In the genomic region with DNA sequence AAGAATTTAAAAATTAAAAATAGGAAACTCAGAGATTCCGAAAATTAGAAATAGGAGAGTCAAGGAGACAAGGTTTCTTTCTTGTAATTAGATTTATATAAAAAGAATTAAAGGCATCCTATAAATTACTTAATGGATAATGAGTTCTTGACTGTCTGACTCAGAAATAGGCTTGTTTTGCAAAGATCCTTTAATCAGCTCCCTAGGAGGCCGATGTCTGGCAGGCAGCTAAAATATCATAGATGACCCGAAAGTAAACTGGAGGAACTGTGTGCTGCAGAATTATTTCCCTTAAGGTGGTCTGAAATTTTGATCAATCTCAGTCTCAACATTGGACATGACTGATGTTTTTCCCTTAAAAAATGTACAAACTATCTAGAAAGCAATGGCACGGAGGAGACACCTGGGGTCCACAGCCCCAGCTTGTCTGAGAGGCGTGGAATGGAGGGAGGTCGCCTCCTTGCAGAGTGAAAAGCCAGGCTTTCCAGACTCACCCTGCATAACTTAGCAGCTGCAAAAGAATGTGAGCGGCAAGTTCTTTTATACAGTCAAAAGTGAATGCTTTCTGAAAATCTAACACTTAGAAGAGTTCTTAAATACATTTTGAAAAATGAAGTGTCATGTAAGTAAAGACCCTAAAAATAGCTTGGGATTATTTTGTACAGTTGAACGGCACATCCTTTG, we compare ENCODE assay signal across 20 cellular contexts. TPM values are rescaled to one million over a fixed set of nuclear protein-coding genes. Genes with fewer than 3 reads are reported as not detected.
DNase-seq lines count a peak whose midpoint lies in the region; ATAC-seq and TF ChIP-seq lines count a peak whose summit lies in the region.
"Had no signal": no experiment of that assay in that cellular context is flagged by ENCODE, and none has a peak within 500 bp of the region (broad histone marks: within the 10 kb centered on the region; RNA-seq: fewer than 3 reads in every experiment).

No MANE protein-coding gene starts in this region.

- ATAC-seq in naive thymus-derived CD4-positive, alpha-beta T cell, result no peak
- ATAC-seq in GM18907 (IDR thresholded peaks at IDR 0.05; ENCODE audit: unreplicated experiment), result no peak
- ATAC-seq: activated CD4-positive, alpha-beta T cell treated with anti-CD3 and anti-CD28 coated beads for 36 hours; mucosa of descending colon had no signal

- in situ Hi-C loops in astrocyte of the spinal cord (cut with HindIII; ENCODE audit: low sequenced_read_pairs), result no loop called here

- CTCF ChIA-PET in naive thymus-derived CD4-positive, alpha-beta T cell (lab: Charles Lee), result no interaction called here

- peak overlapping the region; percentile 61 for H3K27ac ChIP-seq in HUES48 (ENCODE audit: low read depth, low read length)
- H3K27ac ChIP-seq in iPS-20b (ENCODE audit: low read length), result peak overlapping the region; percentile 15
- peak overlapping the region; percentile 50 to 89 (median 74) for H3K27ac ChIP-seq in sigmoid colon
- no peak overlapping the region for H3K27ac ChIP-seq in naive thymus-derived CD4-positive, alpha-beta T cell (ENCODE audit: low read depth, low read length)
- H3K27ac ChIP-seq: BLaER1 treated with 17β-estradiol and CSF1 and Interleukin-3, amounts not matched to agents 10 nM and 100 nM; cardiac muscle cell; HL-60 had no signal

- H3K27ac Mint-ChIP-seq in naive thymus-derived CD4-positive, alpha-beta T cell, result no peak overlapping the region
- H3K27ac Mint-ChIP-seq: activated CD4-positive, alpha-beta T cell treated with anti-CD3 and anti-CD28 coated beads for 36 hours; T-helper 2 cell treated with Interferon-gamma antibody and Interleukin-4, amounts not matched to agents 5 μg/mL and 100 μg/mL, for 36 hours had no signal

- H3K4me3 ChIP-seq in HUES48 (ENCODE audit: low read depth, low read length), result peak overlapping the region; percentile 4; the same call in 1 of the 2 replicates
- no peak overlapping the region for H3K4me3 ChIP-seq in astrocyte of the spinal cord (ENCODE audit: low read depth, low read length)
- H3K4me3 ChIP-seq in iPS-20b (ENCODE audit: low read length), result peak overlapping the region; percentile 55; the same call in 1 of the 2 replicates
- H3K4me3 ChIP-seq in sigmoid colon, result peak overlapping the region in 1 of 4 donors; percentile 1
- no peak overlapping the region for H3K4me3 ChIP-seq in naive thymus-derived CD4-positive, alpha-beta T cell (ENCODE audit: low read length)
- H3K4me3 ChIP-seq: BLaER1 treated with 17β-estradiol and CSF1 and Interleukin-3, amounts not matched to agents 10 nM and 100 nM; cardiac muscle cell; mucosa of descending colon had no signal

- H3K36me3 ChIP-seq in HUES48 (ENCODE audit: control insufficient read depth, insufficient read depth, low read length), result no peaks in the 10 kb centered on the region
- H3K36me3 ChIP-seq in iPS-20b (ENCODE audit: insufficient read depth, low read depth, low read length), result no peaks in the 10 kb centered on the region
- H3K36me3 ChIP-seq in sigmoid colon, result no peaks in the 10 kb centered on the region
- H3K36me3 ChIP-seq in naive thymus-derived CD4-positive, alpha-beta T cell (ENCODE audit: control insufficient read depth in 2 of 3, insufficient read depth in 3 of 3, low read length in 3 of 3), result no peaks in the 10 kb centered on the region
- H3K36me3 ChIP-seq: cardiac muscle cell had no signal

- DNase-seq in astrocyte of the spinal cord (ENCODE audit: low read depth, low spot score) (peak; percentile 72), sigmoid colon (no peak), mucosa of gallbladder (ENCODE audit: low spot score) (no peak)
- DNase-seq in naive thymus-derived CD4-positive, alpha-beta T cell, result no peak
- DNase-seq in activated CD8-positive, alpha-beta memory T cell treated with anti-CD3 and anti-CD28 coated beads, Interleukin-2, amount 50 U/mL, for 48 hours, result no peak
- DNase-seq: activated CD4-positive, alpha-beta T cell treated with anti-CD3 and anti-CD28 coated beads for 36 hours; activated naive CD4-positive, alpha-beta T cell treated with anti-CD3 and anti-CD28 coated beads, Interleukin-2, amount 50 U/mL, for 16 hours; activated T-cell treated with anti-CD3 and anti-CD28 coated beads for 4 hours; mucosa of descending colon; NCI-H1417 treated with DMSO at 0.1 percent for 48 hours; SHP77 treated with DMSO at 0.1 percent for 48 hours; stimulated activated CD4-positive, alpha-beta T cell treated with anti-CD3 and anti-CD28 coated beads, Interleukin-15, amount 100 ng/mL, for 24 hours had no signal

- H3K4me3 Mint-ChIP-seq in naive thymus-derived CD4-positive, alpha-beta T cell, result no peak overlapping the region
- H3K4me3 Mint-ChIP-seq: activated CD4-positive, alpha-beta T cell treated with anti-CD3 and anti-CD28 coated beads for 36 hours; T-helper 2 cell treated with Interferon-gamma antibody and Interleukin-4, amounts not matched to agents 5 μg/mL and 100 μg/mL, for 36 hours had no signal

- H3K4me1 Mint-ChIP-seq in naive thymus-derived CD4-positive, alpha-beta T cell, result peaks cover 12 to 50% (median 32%) of the 10 kb centered on the region in 7 donors

- WGBS in sigmoid colon, 2 donors, result 83 to 94% methylated on average over 8 of the region's 8 CpGs

- H3K27me3 Mint-ChIP-seq in naive thymus-derived CD4-positive, alpha-beta T cell, result no peaks in the 10 kb centered on the region
- H3K27me3 Mint-ChIP-seq: activated CD4-positive, alpha-beta T cell treated with anti-CD3 and anti-CD28 coated beads for 36 hours; progenitor cell of endocrine pancreas had no signal

- intact Hi-C loops in sigmoid colon (cut with DNase I), result no loop called here
- intact Hi-C loops in naive thymus-derived CD4-positive, alpha-beta T cell (cut with micrococcal nuclease), result no loop called here

- H3K9me3 Mint-ChIP-seq in naive thymus-derived CD4-positive, alpha-beta T cell, result no peaks in the 10 kb centered on the region
- H3K9me3 Mint-ChIP-seq: T-helper 2 cell treated with Interferon-gamma antibody and Interleukin-4, amounts not matched to agents 5 μg/mL and 100 μg/mL, for 36 hours had no signal

- TF ChIP-seq EP300 in sigmoid colon (IDR thresholded peaks at IDR 0.05), result no peak

- H3K27me3 ChIP-seq in HUES48 (ENCODE audit: control insufficient read depth, insufficient read depth, low read length) (no peaks in the 10 kb centered on the region), iPS-20b (ENCODE audit: insufficient read depth, low read length) (no peaks in the 10 kb centered on the region; the same call in 1 of the 2 replicates), sigmoid colon (no peaks in the 10 kb centered on the region)
- H3K27me3 ChIP-seq in naive thymus-derived CD4-positive, alpha-beta T cell (ENCODE audit: control insufficient read depth in 2 of 2, insufficient read depth in 2 of 2, low read length in 2 of 2), result no peaks in the 10 kb centered on the region
- H3K27me3 ChIP-seq: BLaER1 treated with 17β-estradiol and CSF1 and Interleukin-3, amounts not matched to agents 10 nM and 100 nM; cardiac muscle cell had no signal

- H3K4me1 ChIP-seq in HUES48 (ENCODE audit: control insufficient read depth, insufficient read depth, low read length) (peaks cover 30% of the 10 kb centered on the region), iPS-20b (ENCODE audit: insufficient read depth, low read length) (peaks cover 21% of the 10 kb centered on the region; the same call in 1 of the 2 replicates), sigmoid colon (peaks cover 0 to 95% (median 70%) of the 10 kb centered on the region in 4 donors)
- H3K4me1 ChIP-seq in naive thymus-derived CD4-positive, alpha-beta T cell (ENCODE audit: control insufficient read depth in 2 of 2, insufficient read depth in 2 of 2, low read length in 2 of 2), result peaks cover 0 to 1% of the 10 kb centered on the region in 2 donors

- no peak for TF ChIP-seq POLR2A in sigmoid colon (IDR thresholded peaks at IDR 0.05)

- H3K9ac ChIP-seq in HUES48 (ENCODE audit: low read depth, low read length) (0 out of 2 replicates have a peak overlapping the region, but pooled peaks have one; percentile 0), iPS-20b (ENCODE audit: low read depth, low read length) (peak overlapping the region; percentile 59; the same call in 1 of the 2 replicates)
- H3K9ac ChIP-seq: BLaER1 treated with 17β-estradiol and CSF1 and Interleukin-3, amounts not matched to agents 10 nM and 100 nM had no signal

- peaks cover 4 to 35% (median 8%) of the 10 kb centered on the region in 5 donors for H3K36me3 Mint-ChIP-seq in naive thymus-derived CD4-positive, alpha-beta T cell

- no peaks in the 10 kb centered on the region for H3K9me3 ChIP-seq in HUES48 (ENCODE audit: control insufficient read depth, insufficient read depth, low read length)
- H3K9me3 ChIP-seq in iPS-20b (ENCODE audit: insufficient read depth, low read depth, low read length), result no peaks in the 10 kb centered on the region
- no peaks in the 10 kb centered on the region for H3K9me3 ChIP-seq in sigmoid colon
- H3K9me3 ChIP-seq in naive thymus-derived CD4-positive, alpha-beta T cell (ENCODE audit: control insufficient read depth in 2 of 3, low read length in 3 of 3), result no peaks in the 10 kb centered on the region
- H3K9me3 ChIP-seq: mucosa of descending colon had no signal

- POLR2A ChIA-PET in naive thymus-derived CD4-positive, alpha-beta T cell (lab: Charles Lee), result no interaction called here

- TF ChIP-seq CTCF in astrocyte of the spinal cord (IDR thresholded peaks at IDR 0.05; ENCODE audit: low read depth, low read length) (no peak), sigmoid colon (IDR thresholded peaks at IDR 0.05) (no peak)

RNA-seq across cellular contexts. Expression of gene MBNL2, which starts 44.7 kb away (rescaled TPM):
- total RNA-seq in sigmoid colon (100 to 1,000 TPM in 1 of 4 donors, 10 to 100 TPM in 3; 84.7 to 110 (median 95.1) TPM), mucosa of gallbladder (74.7 TPM)
- 10 to 100 TPM; 11.8 to 16.2 (median 14.8) TPM for polyA plus RNA-seq in sigmoid colon
- 10 to 100 TPM; 13.4 to 28.6 (median 24.6) TPM for total RNA-seq in naive thymus-derived CD4-positive, alpha-beta T cell
- 10 to 100 TPM; 15.1 to 15.4 TPM for polyA plus RNA-seq in naive thymus-derived CD4-positive, alpha-beta T cell

Comparison
In these comparisons a context has a peak if more than half of its experiments do, and no peak if none do; other contexts are left out.
1. H3K4me3 ChIP-seq: peak in HUES48 (single experiment) and iPS-20b (single experiment); none in astrocyte of the spinal cord (single experiment) and naive thymus-derived CD4-positive, alpha-beta T cell (single experiment).